ENCODE assay signal across 1 cellular context in the genomic region with DNA sequence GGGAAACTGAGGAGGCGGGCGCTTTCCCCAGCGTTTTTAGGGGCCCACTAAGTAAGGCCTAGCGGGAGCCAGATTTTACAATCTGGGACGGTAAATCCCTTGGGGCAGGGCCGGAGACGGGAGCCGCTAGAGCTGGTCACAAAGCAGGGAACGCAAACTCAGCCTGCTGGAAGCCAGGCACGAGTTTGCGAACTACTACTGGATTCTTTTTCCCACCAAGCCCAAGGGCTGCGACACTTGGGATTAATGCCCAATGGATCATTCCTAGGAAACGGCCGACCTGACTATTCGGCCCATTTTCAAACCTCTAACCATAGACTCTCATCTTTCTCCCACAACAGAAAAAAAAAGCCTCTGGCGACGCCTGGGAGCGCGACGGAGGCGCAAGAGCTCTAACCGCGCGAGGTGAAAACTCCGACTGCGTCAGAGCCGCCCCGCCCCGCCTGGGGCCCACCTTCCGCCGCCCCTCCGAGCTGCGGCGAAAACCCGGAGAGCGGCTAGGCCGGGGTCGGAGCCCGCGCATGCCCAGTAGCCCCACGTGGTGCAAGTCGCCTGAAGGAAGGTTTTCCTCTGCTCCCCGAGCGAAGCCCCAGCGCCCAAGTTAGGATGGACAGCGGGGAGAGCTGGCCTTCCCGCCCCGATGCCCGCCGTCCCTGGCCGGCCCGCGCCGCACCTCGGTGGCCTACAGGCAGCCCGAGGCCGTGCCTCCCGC.
TF ChIP-seq lines count a peak whose summit lies in the region.

No MANE protein-coding gene starts in this region.

TF ChIP-seq in K562, 482 proteins besides CTCF, POLR2A, EP300 and RAD21 (continued from another document and continues in another):
- TF ChIP-seq MIER1 (IDR thresholded peaks at IDR 0.05; ENCODE audit: low read depth) (0 out of 2 replicates have a peak, but pooled peaks have one; percentile 64), ZEB2 (IDR thresholded peaks at IDR 0.05) (no peak), CC2D1A (IDR thresholded peaks at IDR 0.05) (peak; percentile 70), ERF (CRISPR knock-in tag; IDR thresholded peaks at IDR 0.05) (0 out of 2 replicates have a peak, but pooled peaks have one; percentile 27), ZNF589 (CRISPR knock-in tag; IDR thresholded peaks at IDR 0.05; ENCODE audit: low read depth) (peak; percentile 89), KAT7 (CRISPR knock-in tag; IDR thresholded peaks at IDR 0.05; ENCODE audit: borderline replicate concordance) (no peak; the same call in 1 of the 2 replicates), ZNF766 (CRISPR knock-in tag; conservative IDR thresholded peaks at IDR 0.05) (peak; percentile 60; the same call in 1 of the 2 replicates), ZNF76 (CRISPR knock-in tag; IDR thresholded peaks at IDR 0.05; ENCODE audit: borderline replicate concordance) (no peak), GABPB1 (CRISPR knock-in tag; IDR thresholded peaks at IDR 0.05) (peak; percentile 72), TBL1XR1 (IDR thresholded peaks at IDR 0.05; ENCODE audit: low read length in 2 of 2) (0 out of 4 replicates have a peak, but pooled peaks have one; percentile 40 to 42), FOXA3 (CRISPR knock-in tag; conservative IDR thresholded peaks at IDR 0.05 in 1 of 2, IDR thresholded peaks at IDR 0.05 in 1 of 2) (0 out of 4 replicates have a peak, but pooled peaks of 1 of the 2 experiments have one; percentile 11), XRCC3 (IDR thresholded peaks at IDR 0.05) (no peak), NFE2 (IDR thresholded peaks at IDR 0.05; ENCODE audit: low read depth) (0 out of 2 replicates have a peak, but pooled peaks have one; percentile 31), ZNF668 (CRISPR knock-in tag; IDR thresholded peaks at IDR 0.05) (no peak), ASH1L (IDR thresholded peaks at IDR 0.05; ENCODE audit: borderline replicate concordance, low read depth, partially characterized antibody) (no peak), RBM39 (optimal IDR thresholded peaks at IDR 0.05; ENCODE audit: low read depth, low read length) (peak; percentile 84)
- TF ChIP-seq, protein P1, sequence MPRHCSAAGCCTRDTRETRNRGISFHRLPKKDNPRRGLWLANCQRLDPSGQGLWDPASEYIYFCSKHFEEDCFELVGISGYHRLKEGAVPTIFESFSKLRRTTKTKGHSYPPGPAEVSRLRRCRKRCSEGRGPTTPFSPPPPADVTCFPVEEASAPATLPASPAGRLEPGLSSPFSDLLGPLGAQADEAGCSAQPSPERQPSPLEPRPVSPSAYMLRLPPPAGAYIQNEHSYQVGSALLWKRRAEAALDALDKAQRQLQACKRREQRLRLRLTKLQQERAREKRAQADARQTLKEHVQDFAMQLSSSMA (CRISPR knock-in tag; IDR thresholded peaks at IDR 0.05): no peak
- TF ChIP-seq, protein P2, sequence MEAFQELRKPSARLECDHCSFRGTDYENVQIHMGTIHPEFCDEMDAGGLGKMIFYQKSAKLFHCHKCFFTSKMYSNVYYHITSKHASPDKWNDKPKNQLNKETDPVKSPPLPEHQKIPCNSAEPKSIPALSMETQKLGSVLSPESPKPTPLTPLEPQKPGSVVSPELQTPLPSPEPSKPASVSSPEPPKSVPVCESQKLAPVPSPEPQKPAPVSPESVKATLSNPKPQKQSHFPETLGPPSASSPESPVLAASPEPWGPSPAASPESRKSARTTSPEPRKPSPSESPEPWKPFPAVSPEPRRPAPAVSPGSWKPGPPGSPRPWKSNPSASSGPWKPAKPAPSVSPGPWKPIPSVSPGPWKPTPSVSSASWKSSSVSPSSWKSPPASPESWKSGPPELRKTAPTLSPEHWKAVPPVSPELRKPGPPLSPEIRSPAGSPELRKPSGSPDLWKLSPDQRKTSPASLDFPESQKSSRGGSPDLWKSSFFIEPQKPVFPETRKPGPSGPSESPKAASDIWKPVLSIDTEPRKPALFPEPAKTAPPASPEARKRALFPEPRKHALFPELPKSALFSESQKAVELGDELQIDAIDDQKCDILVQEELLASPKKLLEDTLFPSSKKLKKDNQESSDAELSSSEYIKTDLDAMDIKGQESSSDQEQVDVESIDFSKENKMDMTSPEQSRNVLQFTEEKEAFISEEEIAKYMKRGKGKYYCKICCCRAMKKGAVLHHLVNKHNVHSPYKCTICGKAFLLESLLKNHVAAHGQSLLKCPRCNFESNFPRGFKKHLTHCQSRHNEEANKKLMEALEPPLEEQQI (IDR thresholded peaks at IDR 0.05): 0 out of 2 replicates have a peak, but pooled peaks have one; percentile 27
- TF ChIP-seq, protein P3, sequence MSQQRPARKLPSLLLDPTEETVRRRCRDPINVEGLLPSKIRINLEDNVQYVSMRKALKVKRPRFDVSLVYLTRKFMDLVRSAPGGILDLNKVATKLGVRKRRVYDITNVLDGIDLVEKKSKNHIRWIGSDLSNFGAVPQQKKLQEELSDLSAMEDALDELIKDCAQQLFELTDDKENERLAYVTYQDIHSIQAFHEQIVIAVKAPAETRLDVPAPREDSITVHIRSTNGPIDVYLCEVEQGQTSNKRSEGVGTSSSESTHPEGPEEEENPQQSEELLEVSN (IDR thresholded peaks at IDR 0.05; ENCODE audit: borderline replicate concordance in 1 of 2, extremely low read depth in 1 of 2, insufficient read depth in 1 of 2, insufficient read length in 1 of 2, low read depth in 1 of 2, low read length in 1 of 2, poor library complexity in 1 of 2, severe bottlenecking in 1 of 2): peak; percentile 84 to 90
- TF ChIP-seq, protein P4, sequence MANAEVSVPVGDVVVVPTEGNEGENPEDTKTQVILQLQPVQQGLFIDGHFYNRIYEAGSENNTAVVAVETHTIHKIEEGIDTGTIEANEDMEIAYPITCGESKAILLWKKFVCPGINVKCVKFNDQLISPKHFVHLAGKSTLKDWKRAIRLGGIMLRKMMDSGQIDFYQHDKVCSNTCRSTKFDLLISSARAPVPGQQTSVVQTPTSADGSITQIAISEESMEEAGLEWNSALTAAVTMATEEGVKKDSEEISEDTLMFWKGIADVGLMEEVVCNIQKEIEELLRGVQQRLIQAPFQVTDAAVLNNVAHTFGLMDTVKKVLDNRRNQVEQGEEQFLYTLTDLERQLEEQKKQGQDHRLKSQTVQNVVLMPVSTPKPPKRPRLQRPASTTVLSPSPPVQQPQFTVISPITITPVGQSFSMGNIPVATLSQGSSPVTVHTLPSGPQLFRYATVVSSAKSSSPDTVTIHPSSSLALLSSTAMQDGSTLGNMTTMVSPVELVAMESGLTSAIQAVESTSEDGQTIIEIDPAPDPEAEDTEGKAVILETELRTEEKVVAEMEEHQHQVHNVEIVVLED (CRISPR knock-in tag; IDR thresholded peaks at IDR 0.05): peak; percentile 54
- TF ChIP-seq, protein P5, sequence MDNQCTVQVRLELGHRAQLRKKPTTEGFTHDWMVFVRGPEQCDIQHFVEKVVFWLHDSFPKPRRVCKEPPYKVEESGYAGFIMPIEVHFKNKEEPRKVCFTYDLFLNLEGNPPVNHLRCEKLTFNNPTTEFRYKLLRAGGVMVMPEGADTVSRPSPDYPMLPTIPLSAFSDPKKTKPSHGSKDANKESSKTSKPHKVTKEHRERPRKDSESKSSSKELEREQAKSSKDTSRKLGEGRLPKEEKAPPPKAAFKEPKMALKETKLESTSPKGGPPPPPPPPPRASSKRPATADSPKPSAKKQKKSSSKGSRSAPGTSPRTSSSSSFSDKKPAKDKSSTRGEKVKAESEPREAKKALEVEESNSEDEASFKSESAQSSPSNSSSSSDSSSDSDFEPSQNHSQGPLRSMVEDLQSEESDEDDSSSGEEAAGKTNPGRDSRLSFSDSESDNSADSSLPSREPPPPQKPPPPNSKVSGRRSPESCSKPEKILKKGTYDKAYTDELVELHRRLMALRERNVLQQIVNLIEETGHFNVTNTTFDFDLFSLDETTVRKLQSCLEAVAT (IDR thresholded peaks at IDR 0.05): peak; percentile 46 to 64; a peak in 1 of 4 replicates
- TF ChIP-seq, protein P6, sequence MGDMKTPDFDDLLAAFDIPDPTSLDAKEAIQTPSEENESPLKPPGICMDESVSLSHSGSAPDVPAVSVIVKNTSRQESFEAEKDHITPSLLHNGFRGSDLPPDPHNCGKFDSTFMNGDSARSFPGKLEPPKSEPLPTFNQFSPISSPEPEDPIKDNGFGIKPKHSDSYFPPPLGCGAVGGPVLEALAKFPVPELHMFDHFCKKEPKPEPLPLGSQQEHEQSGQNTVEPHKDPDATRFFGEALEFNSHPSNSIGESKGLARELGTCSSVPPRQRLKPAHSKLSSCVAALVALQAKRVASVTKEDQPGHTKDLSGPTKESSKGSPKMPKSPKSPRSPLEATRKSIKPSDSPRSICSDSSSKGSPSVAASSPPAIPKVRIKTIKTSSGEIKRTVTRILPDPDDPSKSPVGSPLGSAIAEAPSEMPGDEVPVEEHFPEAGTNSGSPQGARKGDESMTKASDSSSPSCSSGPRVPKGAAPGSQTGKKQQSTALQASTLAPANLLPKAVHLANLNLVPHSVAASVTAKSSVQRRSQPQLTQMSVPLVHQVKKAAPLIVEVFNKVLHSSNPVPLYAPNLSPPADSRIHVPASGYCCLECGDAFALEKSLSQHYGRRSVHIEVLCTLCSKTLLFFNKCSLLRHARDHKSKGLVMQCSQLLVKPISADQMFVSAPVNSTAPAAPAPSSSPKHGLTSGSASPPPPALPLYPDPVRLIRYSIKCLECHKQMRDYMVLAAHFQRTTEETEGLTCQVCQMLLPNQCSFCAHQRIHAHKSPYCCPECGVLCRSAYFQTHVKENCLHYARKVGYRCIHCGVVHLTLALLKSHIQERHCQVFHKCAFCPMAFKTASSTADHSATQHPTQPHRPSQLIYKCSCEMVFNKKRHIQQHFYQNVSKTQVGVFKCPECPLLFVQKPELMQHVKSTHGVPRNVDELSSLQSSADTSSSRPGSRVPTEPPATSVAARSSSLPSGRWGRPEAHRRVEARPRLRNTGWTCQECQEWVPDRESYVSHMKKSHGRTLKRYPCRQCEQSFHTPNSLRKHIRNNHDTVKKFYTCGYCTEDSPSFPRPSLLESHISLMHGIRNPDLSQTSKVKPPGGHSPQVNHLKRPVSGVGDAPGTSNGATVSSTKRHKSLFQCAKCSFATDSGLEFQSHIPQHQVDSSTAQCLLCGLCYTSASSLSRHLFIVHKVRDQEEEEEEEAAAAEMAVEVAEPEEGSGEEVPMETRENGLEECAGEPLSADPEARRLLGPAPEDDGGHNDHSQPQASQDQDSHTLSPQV (IDR thresholded peaks at IDR 0.05): peak; percentile 83; the same call in 1 of the 2 replicates
- TF ChIP-seq, protein P7, sequence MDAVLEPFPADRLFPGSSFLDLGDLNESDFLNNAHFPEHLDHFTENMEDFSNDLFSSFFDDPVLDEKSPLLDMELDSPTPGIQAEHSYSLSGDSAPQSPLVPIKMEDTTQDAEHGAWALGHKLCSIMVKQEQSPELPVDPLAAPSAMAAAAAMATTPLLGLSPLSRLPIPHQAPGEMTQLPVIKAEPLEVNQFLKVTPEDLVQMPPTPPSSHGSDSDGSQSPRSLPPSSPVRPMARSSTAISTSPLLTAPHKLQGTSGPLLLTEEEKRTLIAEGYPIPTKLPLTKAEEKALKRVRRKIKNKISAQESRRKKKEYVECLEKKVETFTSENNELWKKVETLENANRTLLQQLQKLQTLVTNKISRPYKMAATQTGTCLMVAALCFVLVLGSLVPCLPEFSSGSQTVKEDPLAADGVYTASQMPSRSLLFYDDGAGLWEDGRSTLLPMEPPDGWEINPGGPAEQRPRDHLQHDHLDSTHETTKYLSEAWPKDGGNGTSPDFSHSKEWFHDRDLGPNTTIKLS (IDR thresholded peaks at IDR 0.05; ENCODE audit: borderline replicate concordance, low read depth): peak; percentile 62
- TF ChIP-seq, protein P8, sequence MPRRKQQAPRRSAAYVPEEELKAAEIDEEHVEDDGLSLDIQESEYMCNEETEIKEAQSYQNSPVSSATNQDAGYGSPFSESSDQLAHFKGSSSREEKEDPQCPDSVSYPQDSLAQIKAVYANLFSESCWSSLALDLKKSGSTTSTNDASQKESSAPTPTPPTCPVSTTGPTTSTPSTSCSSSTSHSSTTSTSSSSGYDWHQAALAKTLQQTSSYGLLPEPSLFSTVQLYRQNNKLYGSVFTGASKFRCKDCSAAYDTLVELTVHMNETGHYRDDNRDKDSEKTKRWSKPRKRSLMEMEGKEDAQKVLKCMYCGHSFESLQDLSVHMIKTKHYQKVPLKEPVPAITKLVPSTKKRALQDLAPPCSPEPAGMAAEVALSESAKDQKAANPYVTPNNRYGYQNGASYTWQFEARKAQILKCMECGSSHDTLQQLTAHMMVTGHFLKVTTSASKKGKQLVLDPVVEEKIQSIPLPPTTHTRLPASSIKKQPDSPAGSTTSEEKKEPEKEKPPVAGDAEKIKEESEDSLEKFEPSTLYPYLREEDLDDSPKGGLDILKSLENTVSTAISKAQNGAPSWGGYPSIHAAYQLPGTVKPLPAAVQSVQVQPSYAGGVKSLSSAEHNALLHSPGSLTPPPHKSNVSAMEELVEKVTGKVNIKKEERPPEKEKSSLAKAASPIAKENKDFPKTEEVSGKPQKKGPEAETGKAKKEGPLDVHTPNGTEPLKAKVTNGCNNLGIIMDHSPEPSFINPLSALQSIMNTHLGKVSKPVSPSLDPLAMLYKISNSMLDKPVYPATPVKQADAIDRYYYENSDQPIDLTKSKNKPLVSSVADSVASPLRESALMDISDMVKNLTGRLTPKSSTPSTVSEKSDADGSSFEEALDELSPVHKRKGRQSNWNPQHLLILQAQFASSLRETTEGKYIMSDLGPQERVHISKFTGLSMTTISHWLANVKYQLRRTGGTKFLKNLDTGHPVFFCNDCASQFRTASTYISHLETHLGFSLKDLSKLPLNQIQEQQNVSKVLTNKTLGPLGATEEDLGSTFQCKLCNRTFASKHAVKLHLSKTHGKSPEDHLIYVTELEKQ (CRISPR knock-in tag; IDR thresholded peaks at IDR 0.05): no peak
- TF ChIP-seq, protein P9, sequence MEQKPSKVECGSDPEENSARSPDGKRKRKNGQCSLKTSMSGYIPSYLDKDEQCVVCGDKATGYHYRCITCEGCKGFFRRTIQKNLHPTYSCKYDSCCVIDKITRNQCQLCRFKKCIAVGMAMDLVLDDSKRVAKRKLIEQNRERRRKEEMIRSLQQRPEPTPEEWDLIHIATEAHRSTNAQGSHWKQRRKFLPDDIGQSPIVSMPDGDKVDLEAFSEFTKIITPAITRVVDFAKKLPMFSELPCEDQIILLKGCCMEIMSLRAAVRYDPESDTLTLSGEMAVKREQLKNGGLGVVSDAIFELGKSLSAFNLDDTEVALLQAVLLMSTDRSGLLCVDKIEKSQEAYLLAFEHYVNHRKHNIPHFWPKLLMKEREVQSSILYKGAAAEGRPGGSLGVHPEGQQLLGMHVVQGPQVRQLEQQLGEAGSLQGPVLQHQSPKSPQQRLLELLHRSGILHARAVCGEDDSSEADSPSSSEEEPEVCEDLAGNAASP (IDR thresholded peaks at IDR 0.05): no peak
- TF ChIP-seq, protein P10, sequence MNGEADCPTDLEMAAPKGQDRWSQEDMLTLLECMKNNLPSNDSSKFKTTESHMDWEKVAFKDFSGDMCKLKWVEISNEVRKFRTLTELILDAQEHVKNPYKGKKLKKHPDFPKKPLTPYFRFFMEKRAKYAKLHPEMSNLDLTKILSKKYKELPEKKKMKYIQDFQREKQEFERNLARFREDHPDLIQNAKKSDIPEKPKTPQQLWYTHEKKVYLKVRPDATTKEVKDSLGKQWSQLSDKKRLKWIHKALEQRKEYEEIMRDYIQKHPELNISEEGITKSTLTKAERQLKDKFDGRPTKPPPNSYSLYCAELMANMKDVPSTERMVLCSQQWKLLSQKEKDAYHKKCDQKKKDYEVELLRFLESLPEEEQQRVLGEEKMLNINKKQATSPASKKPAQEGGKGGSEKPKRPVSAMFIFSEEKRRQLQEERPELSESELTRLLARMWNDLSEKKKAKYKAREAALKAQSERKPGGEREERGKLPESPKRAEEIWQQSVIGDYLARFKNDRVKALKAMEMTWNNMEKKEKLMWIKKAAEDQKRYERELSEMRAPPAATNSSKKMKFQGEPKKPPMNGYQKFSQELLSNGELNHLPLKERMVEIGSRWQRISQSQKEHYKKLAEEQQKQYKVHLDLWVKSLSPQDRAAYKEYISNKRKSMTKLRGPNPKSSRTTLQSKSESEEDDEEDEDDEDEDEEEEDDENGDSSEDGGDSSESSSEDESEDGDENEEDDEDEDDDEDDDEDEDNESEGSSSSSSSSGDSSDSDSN (IDR thresholded peaks at IDR 0.05; ENCODE audit: borderline replicate concordance in 1 of 2, low read depth in 2 of 2, low read length in 2 of 2): peak in 1 of 2 experiments; percentile 71; a peak in 1 of 4 replicates
